ENCODE assay signal across 1 cellular context in the genomic region with DNA sequence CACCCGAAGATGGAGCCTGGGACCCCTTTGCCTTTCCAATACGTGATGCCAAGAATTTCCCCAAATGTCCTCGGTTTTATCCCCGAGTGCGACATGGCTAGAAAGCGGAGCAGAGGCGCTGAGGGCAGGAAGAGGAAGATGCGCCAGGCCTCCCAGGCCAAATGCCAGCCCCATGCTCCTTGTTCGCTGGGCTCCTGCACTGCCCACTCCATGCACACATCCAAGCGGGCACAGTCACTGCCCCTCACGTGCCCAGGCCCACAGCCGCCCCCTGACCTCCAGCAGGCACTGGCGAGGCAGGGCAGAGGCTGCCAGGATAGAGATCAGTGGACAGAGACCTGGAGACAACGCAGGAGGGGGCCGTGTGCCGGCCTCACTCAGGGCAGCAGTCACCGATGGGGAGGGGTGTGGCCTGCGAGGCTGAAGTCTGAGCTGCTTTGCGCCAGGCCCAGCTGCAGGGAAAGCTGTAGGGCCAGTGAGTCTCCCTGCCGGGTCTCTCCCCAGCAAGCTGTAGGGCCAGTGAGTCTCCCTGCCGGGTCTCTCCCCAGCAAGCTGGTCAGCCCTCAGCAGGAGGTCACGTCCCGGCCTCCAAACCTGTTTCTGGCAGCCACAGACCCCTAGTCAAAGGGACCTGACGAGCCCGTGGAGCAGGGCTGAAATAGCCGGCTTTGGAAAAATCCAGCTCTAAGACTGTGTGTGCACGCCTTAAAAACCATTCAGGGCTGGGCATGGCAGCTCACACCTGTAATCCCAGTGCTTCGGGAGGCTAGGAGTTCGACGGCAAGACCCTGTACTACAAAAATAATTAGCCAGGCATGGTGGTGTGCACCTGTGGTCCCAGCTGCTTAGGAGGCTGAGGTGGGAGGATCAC.
A peak's percentile ranks its signal among the peaks of the same experiment; 100 is the strongest.
TF ChIP-seq lines count a peak whose summit lies in the region.

No MANE protein-coding gene starts in this region.

TF ChIP-seq in Ishikawa, 13 proteins besides CTCF, POLR2A, EP300 and RAD21:
- TF ChIP-seq, protein P1, sequence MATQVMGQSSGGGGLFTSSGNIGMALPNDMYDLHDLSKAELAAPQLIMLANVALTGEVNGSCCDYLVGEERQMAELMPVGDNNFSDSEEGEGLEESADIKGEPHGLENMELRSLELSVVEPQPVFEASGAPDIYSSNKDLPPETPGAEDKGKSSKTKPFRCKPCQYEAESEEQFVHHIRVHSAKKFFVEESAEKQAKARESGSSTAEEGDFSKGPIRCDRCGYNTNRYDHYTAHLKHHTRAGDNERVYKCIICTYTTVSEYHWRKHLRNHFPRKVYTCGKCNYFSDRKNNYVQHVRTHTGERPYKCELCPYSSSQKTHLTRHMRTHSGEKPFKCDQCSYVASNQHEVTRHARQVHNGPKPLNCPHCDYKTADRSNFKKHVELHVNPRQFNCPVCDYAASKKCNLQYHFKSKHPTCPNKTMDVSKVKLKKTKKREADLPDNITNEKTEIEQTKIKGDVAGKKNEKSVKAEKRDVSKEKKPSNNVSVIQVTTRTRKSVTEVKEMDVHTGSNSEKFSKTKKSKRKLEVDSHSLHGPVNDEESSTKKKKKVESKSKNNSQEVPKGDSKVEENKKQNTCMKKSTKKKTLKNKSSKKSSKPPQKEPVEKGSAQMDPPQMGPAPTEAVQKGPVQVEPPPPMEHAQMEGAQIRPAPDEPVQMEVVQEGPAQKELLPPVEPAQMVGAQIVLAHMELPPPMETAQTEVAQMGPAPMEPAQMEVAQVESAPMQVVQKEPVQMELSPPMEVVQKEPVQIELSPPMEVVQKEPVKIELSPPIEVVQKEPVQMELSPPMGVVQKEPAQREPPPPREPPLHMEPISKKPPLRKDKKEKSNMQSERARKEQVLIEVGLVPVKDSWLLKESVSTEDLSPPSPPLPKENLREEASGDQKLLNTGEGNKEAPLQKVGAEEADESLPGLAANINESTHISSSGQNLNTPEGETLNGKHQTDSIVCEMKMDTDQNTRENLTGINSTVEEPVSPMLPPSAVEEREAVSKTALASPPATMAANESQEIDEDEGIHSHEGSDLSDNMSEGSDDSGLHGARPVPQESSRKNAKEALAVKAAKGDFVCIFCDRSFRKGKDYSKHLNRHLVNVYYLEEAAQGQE (IDR thresholded peaks at IDR 0.05; ENCODE audit: low read depth), result no peak
- TF ChIP-seq TCF12 (IDR thresholded peaks at IDR 0.05; ENCODE audit: low read depth), result 0 out of 2 replicates have a peak, but pooled peaks have one; percentile 1
TF ChIP-seq in Ishikawa: peak in this region for 1.
